21 cellular contexts compared by ENCODE assay signal in the genomic region with DNA sequence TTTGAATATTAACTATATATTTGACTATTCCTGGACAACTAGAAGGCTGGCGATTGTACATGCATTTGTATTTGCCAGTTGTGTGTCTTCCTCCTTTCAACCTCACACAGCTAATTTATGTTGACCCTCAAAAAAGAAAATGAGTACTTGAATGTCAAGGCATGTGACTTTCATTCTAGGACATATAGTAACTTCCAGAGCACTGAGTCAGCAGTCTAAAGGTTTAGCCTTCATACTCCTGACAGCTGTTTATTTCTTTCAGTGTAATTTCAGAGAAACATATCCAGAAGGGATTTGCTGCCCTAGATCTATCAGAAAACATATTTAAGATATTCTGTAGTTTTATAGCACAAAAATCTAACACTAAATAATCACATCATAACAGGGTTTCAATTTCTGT.
"Had no signal": no experiment of that assay in that cellular context is flagged by ENCODE, and none has a peak within 500 bp of the region (broad histone marks: within the 10 kb centered on the region; RNA-seq: fewer than 3 reads in every experiment).

No MANE protein-coding gene starts in this region.

- H3K4me1 ChIP-seq: SJSA1 had no signal

- DNase-seq: KBM-7, MG63, NCI-H1092, NCI-H1105 treated with DMSO at 0.1 percent for 48 hours, NCI-H1417 treated with DMSO at 0.1 percent for 48 hours, NCI-H146, NCI-H1694 treated with DMSO at 0.1 percent for 48 hours, NCI-H2029, NCI-H2081 treated with DMSO at 0.1 percent for 48 hours, NCI-H2171, NCI-H226, NCI-H446, NCI-H510A, NCI-H524 treated with DMSO at 0.1 percent for 48 hours, NCI-H69, NCI-H774, Right ventricle myocardium superior, RPMI8226, SIG-M5 had no signal

- H3K27ac ChIP-seq: SJSA1, SK-N-MC had no signal

- H3K9me3 ChIP-seq: MG63, SJSA1 had no signal

- H3K27me3 ChIP-seq: MG63, SJSA1 had no signal

- H3K4me3 ChIP-seq: MG63, SJSA1, SK-N-MC had no signal

- H3K36me3 ChIP-seq: MG63, SJSA1 had no signal
